In genomic region chr16:58345574-58346354, GRCh38 we compare ENCODE assay signal across 15 cellular contexts. TPM values are rescaled to one million over a fixed set of nuclear protein-coding genes. Genes with fewer than 3 reads are reported as not detected.
DNase-seq lines count a peak whose midpoint lies in the region; ATAC-seq, FAIRE-seq and TF ChIP-seq lines count a peak whose summit lies in the region.
"Had no signal": no experiment of that assay in that cellular context is flagged by ENCODE, and none has a peak within 500 bp of the region (broad histone marks: within the 10 kb centered on the region; RNA-seq: fewer than 3 reads in every experiment).

No MANE protein-coding gene starts in this region.

- no peak overlapping the region for H3K4me3 Mint-ChIP-seq in WTC11
- H3K4me3 Mint-ChIP-seq: immature natural killer cell had no signal

- H3K9me3 Mint-ChIP-seq in WTC11 = peaks cover 9% of the 10 kb centered on the region
- H3K9me3 Mint-ChIP-seq: immature natural killer cell had no signal

- no peak overlapping the region for H3K27ac ChIP-seq in adrenal gland
- no peak overlapping the region for H3K27ac ChIP-seq in osteoblast (ENCODE audit: low read depth, low read length)
- H3K27ac ChIP-seq: epithelial cell of prostate, HL-60, SJSA1 had no signal

- CTCF ChIA-PET in WTC11 (lab: Charles Lee) = no interaction called here

- intact Hi-C loops in adrenal gland (cut with DNase I) = no loop called here

- no peaks in the 10 kb centered on the region for H3K36me3 Mint-ChIP-seq in WTC11
- H3K36me3 Mint-ChIP-seq: immature natural killer cell had no signal

- no peak for TF ChIP-seq POLR2A in adrenal gland (IDR thresholded peaks at IDR 0.05)
- no peak for TF ChIP-seq POLR2A in H54 (IDR thresholded peaks at IDR 0.05; ENCODE audit: low read depth, low read length)

- no peak for ATAC-seq in left lobe of liver
- no peak for ATAC-seq in WTC11

- no peak overlapping the region for H3K27ac Mint-ChIP-seq in WTC11
- H3K27ac Mint-ChIP-seq: immature natural killer cell, progenitor cell of endocrine pancreas had no signal

- TF ChIP-seq CTCF in adrenal gland (IDR thresholded peaks at IDR 0.05) (peak; percentile 16 to 56 (median 36)), osteoblast (IDR thresholded peaks at IDR 0.05; ENCODE audit: extremely low read depth, low read depth, low read length) (peak; percentile 34), WTC11 (IDR thresholded peaks at IDR 0.05) (no peak)

- H3K79me2 ChIP-seq in osteoblast (ENCODE audit: insufficient read depth, low read length) = no peaks in the 10 kb centered on the region

- 62 to 72% (median 69%) methylated on average over 14 of the region's 14 CpGs for WGBS in adrenal gland, 4 donors

- POLR2A ChIA-PET in WTC11 (lab: Charles Lee) = no interaction called here

- no peaks in the 10 kb centered on the region for H4K20me1 ChIP-seq in osteoblast (ENCODE audit: insufficient read depth, low read length)

- H3K4me3 ChIP-seq in adrenal gland (no peak overlapping the region), osteoblast (ENCODE audit: insufficient read depth, low read length) (no peak overlapping the region)
- H3K4me3 ChIP-seq: SJSA1 had no signal

- DNase-seq in DMS53 (lab: John Stamatoyannopoulos, UW) (peak; percentile 32), DMS53 treated with DMSO at 0.1 percent for 48 hours (lab: John Stamatoyannopoulos, UW; ENCODE audit: unreplicated experiment) (no peak), M059J (ENCODE audit: low read depth) (peak; percentile 10), adrenal gland (no peak), osteoblast (ENCODE audit: insufficient read length, low spot score, missing footprints) (no peak), left lobe of liver (ENCODE audit: low spot score) (no peak), H54 (ENCODE audit: insufficient read length, low spot score) (no peak), WTC11 (ENCODE audit: low spot score) (no peak)
- DNase-seq: activated CD4-positive, alpha-beta T cell treated with anti-CD3 and anti-CD28 coated beads, Interleukin-2, amount 50 U/mL, for 4 hours; immature natural killer cell; NCI-H187 had no signal

- no peaks in the 10 kb centered on the region for H3K36me3 ChIP-seq in adrenal gland (replicated peaks in 1 of 2)
- no peaks in the 10 kb centered on the region for H3K36me3 ChIP-seq in osteoblast (ENCODE audit: insufficient read depth, low read length)
- H3K36me3 ChIP-seq: SJSA1 had no signal

- H3K4me1 Mint-ChIP-seq in WTC11 = peaks cover 23% of the 10 kb centered on the region
- H3K4me1 Mint-ChIP-seq: immature natural killer cell had no signal

- H3K27me3 ChIP-seq in adrenal gland (no peaks in the 10 kb centered on the region), osteoblast (ENCODE audit: insufficient read depth, low read length) (peaks cover 18% of the 10 kb centered on the region)

- no peak overlapping the region for H3K4me2 ChIP-seq in osteoblast (ENCODE audit: insufficient read depth, low read length)

- H3K27me3 Mint-ChIP-seq in WTC11 (ENCODE audit: low read depth) = peaks cover 34% of the 10 kb centered on the region

- no peak for FAIRE-seq in H54 (lab: Jason Lieb, UNC)

- H3K4me1 ChIP-seq in adrenal gland (replicated peaks in 1 of 2) (peaks cover 6 to 11% of the 10 kb centered on the region in 2 donors), osteoblast (ENCODE audit: insufficient read depth, low read length) (no peaks in the 10 kb centered on the region)
- H3K4me1 ChIP-seq: SJSA1 had no signal

- H3K9me3 ChIP-seq in adrenal gland (replicated peaks in 1 of 3) (no peaks in the 10 kb centered on the region), osteoblast (ENCODE audit: low read depth, low read length) (no peaks in the 10 kb centered on the region)
- H3K9me3 ChIP-seq: SJSA1 had no signal

- H2AFZ ChIP-seq in osteoblast (ENCODE audit: low read length) = no peak overlapping the region

TF ChIP-seq in WTC11, 78 proteins besides CTCF, POLR2A, EP300 and RAD21 (continues in another document):
- TF ChIP-seq FOXP4 (CRISPR knock-in tag; IDR thresholded peaks at IDR 0.05) = no peak
- no peak for TF ChIP-seq GTF2I (CRISPR knock-in tag; conservative IDR thresholded peaks at IDR 0.05)
- TF ChIP-seq NR2C2 (CRISPR knock-in tag; IDR thresholded peaks at IDR 0.05) = no peak
- no peak for TF ChIP-seq ZNF396 (CRISPR knock-in tag; IDR thresholded peaks at IDR 0.05; ENCODE audit: borderline replicate concordance)
- TF ChIP-seq ZBTB21 (CRISPR knock-in tag; IDR thresholded peaks at IDR 0.05; ENCODE audit: borderline replicate concordance) = no peak
- TF ChIP-seq HMGA2 (CRISPR knock-in tag; IDR thresholded peaks at IDR 0.05) = no peak
- no peak for TF ChIP-seq JUN (CRISPR knock-in tag; IDR thresholded peaks at IDR 0.05)
- no peak for TF ChIP-seq JAZF1 (CRISPR knock-in tag; IDR thresholded peaks at IDR 0.05)
- TF ChIP-seq ZNF281 (CRISPR knock-in tag; IDR thresholded peaks at IDR 0.05) = no peak
- TF ChIP-seq TEAD1 (CRISPR knock-in tag; IDR thresholded peaks at IDR 0.05) = no peak
- TF ChIP-seq ZSCAN18 (CRISPR knock-in tag; IDR thresholded peaks at IDR 0.05) = no peak
- no peak for TF ChIP-seq ZNF671 (CRISPR knock-in tag; IDR thresholded peaks at IDR 0.05)
- no peak for TF ChIP-seq E2F5 (CRISPR knock-in tag; IDR thresholded peaks at IDR 0.05)

RNA-seq across cellular contexts. Expression of gene GINS3, which starts 46.5 kb away (rescaled TPM):
- 26.3 and 27.1 TPM in 2 replicates for total RNA-seq in M059J (2014; rRNA removed; shearing (Covaris generic))
- total RNA-seq in adrenal gland (10 to 100 TPM in 6 of 8 donors, 1 to 10 TPM in 2; 7.6 to 20.2 (median 10.5) TPM), osteoblast (1.1 and 1.8 TPM in 2 replicates), left lobe of liver (1.9 TPM), WTC11 (2021) (7.3 to 11.6 TPM (median 9.8 TPM) in 3 replicates)
- 10 to 100 TPM in 1 of 3 donors, 1 to 10 TPM in 2; 8.6 to 18.9 (median 9.3) TPM for polyA plus RNA-seq in adrenal gland

RNA-seq across cellular contexts. Expression of gene PRSS54, which starts 50.9 kb away (rescaled TPM):
- total RNA-seq in M059J (2014; rRNA removed; shearing (Covaris generic)) = not detected in 2 replicates
- total RNA-seq in adrenal gland (not detected), osteoblast (not detected in 2 replicates), left lobe of liver (not detected), WTC11 (2021) (not detected in 3 replicates)
- polyA plus RNA-seq in adrenal gland = not detected
- total RNA-seq: progenitor cell of endocrine pancreas, SJSA1 had no signal
- polyA plus RNA-seq: immature natural killer cell had no signal

Comparison
In these comparisons a context has a peak if more than half of its experiments do, and no peak if none do; other contexts are left out.
1. DNase-seq: peak in DMS53 (single experiment) and M059J (single experiment); none in DMS53 treated with DMSO at 0.1 percent for 48 hours (single experiment), adrenal gland (0 of 7), osteoblast (single experiment), left lobe of liver (single experiment), H54 (single experiment) and WTC11 (single experiment).